In genomic region chr14:63547798-63548335, GRCh38 we compare ENCODE assay signal across 1 cellular context.
TF ChIP-seq lines count a peak whose summit lies in the region.

No MANE protein-coding gene starts in this region.

TF ChIP-seq in SK-N-SH, 30 proteins besides CTCF, POLR2A, EP300 and RAD21:
- TF ChIP-seq NRF1 (IDR thresholded peaks at IDR 0.05; ENCODE audit: low read depth, low read length) (no peak), CHD2 (IDR thresholded peaks at IDR 0.05; ENCODE audit: low read length, partially characterized antibody) (no peak), SMC3 (IDR thresholded peaks at IDR 0.05; ENCODE audit: low read depth, low read length) (no peak), PBX3 (IDR thresholded peaks at IDR 0.05) (no peak), GABPA (IDR thresholded peaks at IDR 0.05; ENCODE audit: low read depth) (no peak), GATA2 (CRISPR knock-in tag; IDR thresholded peaks at IDR 0.05) (no peak), RCOR1 (IDR thresholded peaks at IDR 0.05; ENCODE audit: low read length) (no peak), JUND (IDR thresholded peaks at IDR 0.05) (no peak), YY1 (IDR thresholded peaks at IDR 0.05; ENCODE audit: low read depth) (no peak), FOXJ3 (CRISPR knock-in tag; IDR thresholded peaks at IDR 0.05) (no peak)
